ENCODE assay signal across 8 cellular contexts in genomic region chr5:175464414-175465233, GRCh38. TPM values are rescaled to one million over a fixed set of nuclear protein-coding genes. Genes with fewer than 3 reads are reported as not detected.
DNase-seq lines count a peak whose midpoint lies in the region; ATAC-seq and TF ChIP-seq lines count a peak whose summit lies in the region.

No MANE protein-coding gene starts in this region.

- H3K4me3 ChIP-seq in BE2C (ENCODE audit: low read depth, low read length): no peak overlapping the region
- no peak overlapping the region for H3K4me3 ChIP-seq in stomach

- ATAC-seq in GM18868 (IDR thresholded peaks at IDR 0.05; ENCODE audit: unreplicated experiment) (peak; percentile 99), HG03060 (IDR thresholded peaks at IDR 0.05; ENCODE audit: low read depth, unreplicated experiment) (peak; percentile 91)
- ATAC-seq in activated CD4-positive, alpha-beta T cell treated with anti-CD3 and anti-CD28 coated beads for 36 hours: peak; percentile 98

- intact Hi-C loops in activated CD4-positive, alpha-beta T cell treated with anti-CD3 and anti-CD28 coated beads for 36 hours (cut with DNase I, micrococcal nuclease): loop anchor here in 1 of 2 experiments (5.0 kb wide), 1 partner anchor 512 kb away; no protein-coding TSS in a partner anchor
- intact Hi-C loops in stomach (cut with DNase I; ENCODE audit: low total_unique reads): no loop called here

- CTCF ChIA-PET in activated CD4-positive, alpha-beta T cell treated with anti-CD3 and anti-CD28 coated beads for 36 hours (lab: Charles Lee): interaction anchor here (0.6 to 2.6 kb wide), 30 partner anchors 10 to 517 kb away, joined by 3 to 32 read pairs (median 4); partner anchors contain the start of gene SFXN1

- no peak overlapping the region for H3K27ac ChIP-seq in stomach

- TF ChIP-seq CTCF in BE2C (IDR thresholded peaks at IDR 0.05; ENCODE audit: low read depth, low read length): peak; percentile 87
- TF ChIP-seq CTCF in stomach (IDR thresholded peaks at IDR 0.05): peak in 5 of 7 experiments; percentile 46 to 67 (median 51)

- peak overlapping the region; percentile 34 for H3K27ac Mint-ChIP-seq in activated CD4-positive, alpha-beta T cell treated with anti-CD3 and anti-CD28 coated beads for 36 hours

- no peaks in the 10 kb centered on the region for H3K36me3 Mint-ChIP-seq in activated CD4-positive, alpha-beta T cell treated with anti-CD3 and anti-CD28 coated beads for 36 hours (ENCODE audit: low read depth)

- no peak overlapping the region for H3K4me3 Mint-ChIP-seq in activated CD4-positive, alpha-beta T cell treated with anti-CD3 and anti-CD28 coated beads for 36 hours

- H3K27me3 ChIP-seq in BE2C: peaks cover 25% of the 10 kb centered on the region
- H3K27me3 ChIP-seq in stomach: peaks cover 0 to 11% (median 4%) of the 10 kb centered on the region in 3 donors

- H3K9me3 ChIP-seq in BE2C (no peaks in the 10 kb centered on the region), stomach (peaks cover 0 to 3% (median 0%) of the 10 kb centered on the region in 4 donors)

- POLR2A ChIA-PET in activated CD4-positive, alpha-beta T cell treated with anti-CD3 and anti-CD28 coated beads for 36 hours (lab: Charles Lee): interaction anchor here (0.7 to 1.4 kb wide), 3 partner anchors 13 to 57 kb away, joined by 3 to 8 read pairs (median 4); partner anchors contain the start of gene SFXN1

- peaks cover 12% of the 10 kb centered on the region for H3K4me1 Mint-ChIP-seq in activated CD4-positive, alpha-beta T cell treated with anti-CD3 and anti-CD28 coated beads for 36 hours

- no peak for TF ChIP-seq POLR2A in stomach (IDR thresholded peaks at IDR 0.05)

- peak; percentile 60 for DNase-seq in BE2C
- DNase-seq in NCI-H2227 treated with DMSO at 0.1 percent for 48 hours (lab: John Stamatoyannopoulos, UW): peak; percentile 6
- DNase-seq in activated CD4-positive, alpha-beta T cell treated with anti-CD3 and anti-CD28 coated beads for 36 hours: peak; percentile 84
- peak; percentile 25 for DNase-seq in dedifferentiated amniotic fluid mesenchymal stem cell (ENCODE audit: extremely low spot score)
- DNase-seq in mucosa of gallbladder (ENCODE audit: low spot score): peak; percentile 51
- DNase-seq in stomach: peak; percentile 51

- no peaks in the 10 kb centered on the region for H3K9me3 Mint-ChIP-seq in activated CD4-positive, alpha-beta T cell treated with anti-CD3 and anti-CD28 coated beads for 36 hours (ENCODE audit: low read depth)

- H3K4me1 ChIP-seq in BE2C (no peaks in the 10 kb centered on the region), stomach (no peaks in the 10 kb centered on the region)

- 16 to 18% (median 18%) methylated on average over 10 of the region's 10 CpGs for WGBS in stomach, 5 donors

- no peak for TF ChIP-seq EP300 in stomach (IDR thresholded peaks at IDR 0.05)

- H3K36me3 ChIP-seq in BE2C (no peaks in the 10 kb centered on the region), stomach (no peaks in the 10 kb centered on the region)

- H3K27me3 Mint-ChIP-seq in activated CD4-positive, alpha-beta T cell treated with anti-CD3 and anti-CD28 coated beads for 36 hours: peaks cover 6% of the 10 kb centered on the region

RNA-seq across cellular contexts. Expression of gene SFXN1, which starts 13.7 kb away (rescaled TPM):
- polyA plus RNA-seq in BE2C (2012; ENCODE audit: insufficient read depth, insufficient read length, low read depth): 73.4 TPM
- total RNA-seq in activated CD4-positive, alpha-beta T cell treated with anti-CD3 and anti-CD28 coated beads for 36 hours: 100 to 1,000 TPM; 322 to 433 TPM
- total RNA-seq in mucosa of gallbladder: 42.7 TPM
- total RNA-seq in stomach: 10 to 100 TPM; 14.0 to 33.6 (median 20.3) TPM
- 1 to 10 TPM; 8.3 to 9.3 (median 9.2) TPM for polyA plus RNA-seq in stomach

RNA-seq across cellular contexts. Expression of gene DRD1, which starts 20.6 kb away (rescaled TPM):
- polyA plus RNA-seq in BE2C (2012; ENCODE audit: insufficient read depth, insufficient read length, low read depth): not detected
- not detected for total RNA-seq in activated CD4-positive, alpha-beta T cell treated with anti-CD3 and anti-CD28 coated beads for 36 hours
- total RNA-seq in mucosa of gallbladder (0.81 TPM), stomach (under 1 TPM in 1 of 5 donors, not detected in 4; 0.55 TPM)
- under 1 TPM in 1 of 3 donors, not detected in 2; 0.08 TPM for polyA plus RNA-seq in stomach

Comparison
In these comparisons a context has a peak if more than half of its experiments do, and no peak if none do; other contexts are left out.
1. DNase-seq: peak in every context shown above with its lines; median percentile 84 in activated CD4-positive, alpha-beta T cell treated with anti-CD3 and anti-CD28 coated beads for 36 hours; 60 in BE2C; 51 in mucosa of gallbladder; 51 in stomach; 25 in dedifferentiated amniotic fluid mesenchymal stem cell; 6 in NCI-H2227 treated with DMSO at 0.1 percent for 48 hours.